8 cellular contexts compared by ENCODE assay signal in the genomic region with DNA sequence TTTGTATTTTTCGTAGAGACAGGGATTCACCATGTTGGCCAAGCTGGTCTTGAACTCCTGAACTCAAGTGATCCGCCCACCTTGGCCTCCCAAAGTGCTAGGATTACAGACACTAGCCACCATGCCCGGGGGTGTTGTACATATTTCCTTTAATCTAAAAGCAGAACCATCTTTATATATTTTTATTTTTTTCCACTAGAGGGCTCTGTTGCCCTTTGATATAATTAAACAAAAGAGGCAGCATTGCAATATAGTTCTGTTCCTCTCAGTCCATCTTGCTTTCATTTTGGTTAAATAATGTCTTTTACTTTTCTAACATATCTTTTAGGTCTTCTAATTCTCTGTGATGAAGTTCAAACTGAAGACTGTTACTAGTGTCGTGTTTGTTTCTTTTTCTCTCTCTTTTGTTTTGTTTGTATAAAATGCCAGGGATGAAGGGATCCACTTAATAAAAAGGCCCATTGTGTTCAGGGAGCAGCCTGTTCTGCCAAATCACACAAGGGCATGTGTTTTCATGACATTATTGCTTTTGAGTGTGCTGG. TPM values are rescaled to one million over a fixed set of nuclear protein-coding genes. Genes with fewer than 3 reads are reported as not detected.
DNase-seq lines count a peak whose midpoint lies in the region; ATAC-seq and TF ChIP-seq lines count a peak whose summit lies in the region.

No MANE protein-coding gene starts in this region.

- H3K27ac ChIP-seq in ascending aorta, result peak overlapping the region in 1 of 2 donors; percentile 42
- H3K27ac ChIP-seq in gastrocnemius medialis, result no peak overlapping the region
- no peak overlapping the region for H3K27ac ChIP-seq in effector memory CD4-positive, alpha-beta T cell (ENCODE audit: insufficient read depth, low read length, poor library complexity, severe bottlenecking)

- H3K4me3 ChIP-seq in ascending aorta, result peak overlapping the region in 1 of 2 donors; percentile 41
- no peak overlapping the region for H3K4me3 ChIP-seq in gastrocnemius medialis
- H3K4me3 ChIP-seq in effector memory CD4-positive, alpha-beta T cell (ENCODE audit: insufficient read depth, low read depth, low read length, poor library complexity, severe bottlenecking), result no peak overlapping the region

- H3K4me1 ChIP-seq in ascending aorta (peaks cover 0 to 4% of the 10 kb centered on the region in 2 donors), gastrocnemius medialis (peaks cover 14 to 16% of the 10 kb centered on the region in 2 donors)
- H3K4me1 ChIP-seq in effector memory CD4-positive, alpha-beta T cell (ENCODE audit: control insufficient read depth, insufficient read depth, low read length, poor library complexity, severe bottlenecking), result no peaks in the 10 kb centered on the region

- TF ChIP-seq POLR2A in gastrocnemius medialis (IDR thresholded peaks at IDR 0.05), result no peak

- intact Hi-C loops in ascending aorta (cut with DNase I), result loop anchor here (1.0 to 10.0 kb wide), 3 partner anchors 112 to 1482 kb away; partner anchors contain the start of gene MAF
- intact Hi-C loops in left ventricle myocardium superior (cut with micrococcal nuclease), result no loop called here
- intact Hi-C loops in gastrocnemius medialis (cut with DNase I; ENCODE audit: low total_unique reads), result loop anchor here (1.0 to 10.0 kb wide), 3 partner anchors 112 to 1962 kb away; no protein-coding TSS in a partner anchor

- ATAC-seq in GM19328 (IDR thresholded peaks at IDR 0.05; ENCODE audit: unreplicated experiment) (peak; percentile 62), HG03520 (IDR thresholded peaks at IDR 0.05; ENCODE audit: unreplicated experiment) (peak; percentile 78), left ventricle myocardium superior (peak; percentile 82), gastrocnemius medialis (peak; percentile 69 to 80)

- no peaks in the 10 kb centered on the region for H3K27me3 ChIP-seq in ascending aorta
- H3K27me3 ChIP-seq in gastrocnemius medialis, result no peaks in the 10 kb centered on the region
- no peaks in the 10 kb centered on the region for H3K27me3 ChIP-seq in effector memory CD4-positive, alpha-beta T cell (replicated peaks; ENCODE audit: control insufficient read depth, insufficient read depth, low read length, poor library complexity, severe bottlenecking)

- peak; percentile 95 for DNase-seq in DMS153 treated with DMSO at 0.1 percent for 48 hours (lab: John Stamatoyannopoulos, UW; ENCODE audit: unreplicated experiment)
- DNase-seq in NCI-H774 (lab: John Stamatoyannopoulos, UW), result peak; percentile 21
- DNase-seq in ascending aorta (ENCODE audit: low spot score in 2 of 2), result peak in 1 of 2 donors; percentile 69
- no peak for DNase-seq in left ventricle myocardium superior
- no peak for DNase-seq in gastrocnemius medialis
- no peak for DNase-seq in effector memory CD4-positive, alpha-beta T cell

- in situ Hi-C loops in gastrocnemius medialis (cut with MboI; ENCODE audit: low sequenced_read_pairs in 4 of 4), result loop anchor here (5.0 to 25.0 kb wide), 6 partner anchors 112 to 1489 kb away; partner anchors contain the start of gene MAF (in 2 of the 4)

- H3K36me3 ChIP-seq in ascending aorta (peaks cover 0 to 11% of the 10 kb centered on the region in 2 donors), gastrocnemius medialis (no peaks in the 10 kb centered on the region)
- H3K36me3 ChIP-seq in effector memory CD4-positive, alpha-beta T cell (ENCODE audit: control insufficient read depth, insufficient read depth, low read length), result peaks cover 13% of the 10 kb centered on the region

- peak; percentile 43 to 58 (median 44) for TF ChIP-seq CTCF in ascending aorta (IDR thresholded peaks at IDR 0.05)
- peak in 4 of 5 experiments; percentile 43 to 52 (median 50) for TF ChIP-seq CTCF in gastrocnemius medialis (IDR thresholded peaks at IDR 0.05 in 4 of 5, conservative IDR thresholded peaks at IDR 0.05 in 1 of 5)

- no peaks in the 10 kb centered on the region for H3K9me3 ChIP-seq in ascending aorta
- no peaks in the 10 kb centered on the region for H3K9me3 ChIP-seq in gastrocnemius medialis
- H3K9me3 ChIP-seq in effector memory CD4-positive, alpha-beta T cell (ENCODE audit: control insufficient read depth, low read length), result no peaks in the 10 kb centered on the region

RNA-seq across cellular contexts. Expression of gene WWOX, which starts 23.4 kb away (rescaled TPM):
- total RNA-seq in ascending aorta (106 TPM), left ventricle myocardium superior (12.8 TPM), gastrocnemius medialis (10 to 100 TPM in 1 of 4 donors, 1 to 10 TPM in 3; 3.3 to 13.0 (median 6.0) TPM)

Comparison
In these comparisons a context has a peak if more than half of its experiments do, and no peak if none do; other contexts are left out.
1. DNase-seq: peak in DMS153 treated with DMSO at 0.1 percent for 48 hours (single experiment) and NCI-H774 (single experiment); none in left ventricle myocardium superior (single experiment), gastrocnemius medialis (0 of 2) and effector memory CD4-positive, alpha-beta T cell (0 of 3).
2. Peak in every context shown above with its lines, with median percentiles within 50 percentile points of each other: ATAC-seq.